Comparison of ENCODE assay signal across 9 cellular contexts in genomic region chr1:151325646-151326429, GRCh38. TPM values are rescaled to one million over a fixed set of nuclear protein-coding genes. Genes with fewer than 3 reads are reported as not detected.
DNase-seq lines count a peak whose midpoint lies in the region; ATAC-seq, FAIRE-seq and TF ChIP-seq lines count a peak whose summit lies in the region.
"Had no signal": no experiment of that assay in that cellular context is flagged by ENCODE, and none has a peak within 500 bp of the region (broad histone marks: within the 10 kb centered on the region; RNA-seq: fewer than 3 reads in every experiment).

No MANE protein-coding gene starts in this region.

- H3K9me2 ChIP-seq in PC-9 (ENCODE audit: insufficient read depth), result no peaks in the 10 kb centered on the region

- peak overlapping the region; percentile 74; the same call in 1 of the 2 replicates for H3K4me3 ChIP-seq in PC-9
- peak overlapping the region; percentile 91 for H3K4me3 ChIP-seq in endodermal cell (ENCODE audit: low read length)

- H3K9me3 ChIP-seq in PC-9 (ENCODE audit: insufficient read depth, low read depth), result no peaks in the 10 kb centered on the region
- H3K9me3 ChIP-seq in endodermal cell (ENCODE audit: control insufficient read depth, low read length), result no peaks in the 10 kb centered on the region

- H3K4me2 ChIP-seq in PC-9, result peak overlapping the region; percentile 90

- TF ChIP-seq CTCF in PC-9 (conservative IDR thresholded peaks at IDR 0.05), result no peak
- no peak for TF ChIP-seq CTCF in endodermal cell (conservative IDR thresholded peaks at IDR 0.05)
- no peak for TF ChIP-seq CTCF in progenitor cell of endocrine pancreas (IDR thresholded peaks at IDR 0.05; ENCODE audit: unreplicated experiment)

- TF ChIP-seq POLR2A in GM12891 (IDR thresholded peaks at IDR 0.05; ENCODE audit: low read depth, low read length), result no peak

- H3K36me3 Mint-ChIP-seq in endodermal cell (ENCODE audit: low read depth) (peaks cover 30% of the 10 kb centered on the region), progenitor cell of endocrine pancreas (ENCODE audit: insufficient read depth) (peaks cover 9% of the 10 kb centered on the region)

- H3F3A ChIP-seq in PC-9 (ENCODE audit: insufficient read depth, low read depth), result peaks cover 6% of the 10 kb centered on the region; the same call in 1 of the 2 replicates

- CTCF ChIA-PET in PC-9 (lab: Charles Lee), result interaction anchor here (1.9 to 2.6 kb wide), 2 partner anchors 15 to 25 kb away, joined by 4 to 14 read pairs; no protein-coding TSS in a partner anchor

- no peaks in the 10 kb centered on the region for H3K27me3 ChIP-seq in PC-9 (ENCODE audit: insufficient read depth, low read depth)
- no peaks in the 10 kb centered on the region for H3K27me3 ChIP-seq in endodermal cell (ENCODE audit: control insufficient read depth, insufficient read depth, low read length, poor library complexity, severe bottlenecking)

- no peak overlapping the region for H3K27ac Mint-ChIP-seq in endodermal cell
- H3K27ac Mint-ChIP-seq in progenitor cell of endocrine pancreas, result peak overlapping the region; percentile 100

- peaks cover 27% of the 10 kb centered on the region for H3K79me2 ChIP-seq in PC-9 (ENCODE audit: low read depth)

- ATAC-seq in GM18867 (IDR thresholded peaks at IDR 0.05; ENCODE audit: unreplicated experiment), result no peak

- no peak for FAIRE-seq in GM12891 (lab: Jason Lieb, UNC)
- FAIRE-seq: endometrium had no signal

- POLR2A ChIA-PET in PC-9 (lab: Charles Lee; ENCODE audit: unreplicated experiment), result interaction anchor here (0.6 to 1.9 kb wide), 4 partner anchors 9 to 673 kb away, joined by 4 to 18 read pairs (median 6); no protein-coding TSS in a partner anchor

- H2AFZ ChIP-seq in PC-9, result no peak overlapping the region

- intact Hi-C loops in PC-9 (cut with micrococcal nuclease; ENCODE audit: unreplicated experiment), result no loop called here

- H3K27ac ChIP-seq in PC-9 (no peak overlapping the region), endodermal cell (ENCODE audit: low read depth, low read length) (no peak overlapping the region)

- WGBS in endodermal cell (ENCODE audit: insufficient coverage in 1 of 2, insufficient read length in 1 of 2), 2 experiments, result 84 to 88% methylated on average over 2 to 5 of the region's 5 CpGs

- peak overlapping the region; percentile 80 for H3K4me3 Mint-ChIP-seq in endodermal cell
- H3K4me3 Mint-ChIP-seq in progenitor cell of endocrine pancreas (ENCODE audit: low read depth), result peak overlapping the region; percentile 96

- H3K4me1 ChIP-seq in PC-9 (replicated peaks; ENCODE audit: insufficient read depth), result peaks cover 20% of the 10 kb centered on the region
- no peaks in the 10 kb centered on the region for H3K4me1 ChIP-seq in endodermal cell (ENCODE audit: control insufficient read depth, insufficient read depth, low read length)

- TSS peak; percentile 49 for BruUV-seq in PC-9 (replicated peaks; lab: Mats Ljungman, UMichigan)

- DNase-seq in EL (peak; percentile 38), PC-9 (peak in 1 of 2 experiments; percentile 38), endodermal cell (no peak), progenitor cell of endocrine pancreas (ENCODE audit: low spot score, unreplicated experiment) (no peak), islet precursor cell (no peak), GM12891 (ENCODE audit: insufficient read length, low spot score) (no peak), COLO829 (ENCODE audit: low spot score) (no peak)

- H4K20me1 ChIP-seq in PC-9 (ENCODE audit: insufficient read depth), result no peaks in the 10 kb centered on the region; the same call in 1 of the 2 replicates

- no peak overlapping the region for H3K9ac ChIP-seq in endodermal cell (ENCODE audit: extremely low read depth, low read length, poor library complexity, severe bottlenecking)

- H3K27me3 Mint-ChIP-seq in endodermal cell (ENCODE audit: insufficient read depth), result no peaks in the 10 kb centered on the region
- no peaks in the 10 kb centered on the region for H3K27me3 Mint-ChIP-seq in progenitor cell of endocrine pancreas

- H3K9me3 Mint-ChIP-seq in endodermal cell (no peaks in the 10 kb centered on the region), progenitor cell of endocrine pancreas (ENCODE audit: low read depth) (no peaks in the 10 kb centered on the region)

- H3K36me3 ChIP-seq in PC-9 (ENCODE audit: low read depth) (peaks cover 11% of the 10 kb centered on the region; the same call in 1 of the 2 replicates), endodermal cell (ENCODE audit: control insufficient read depth, insufficient read depth, low read length) (peaks cover 9% of the 10 kb centered on the region)

- H3K4me1 Mint-ChIP-seq in endodermal cell (peaks cover 21% of the 10 kb centered on the region), progenitor cell of endocrine pancreas (ENCODE audit: low read depth) (peaks cover 18% of the 10 kb centered on the region)

TF ChIP-seq in GM12891, 5 proteins besides CTCF, POLR2A, EP300 and RAD21:
- no peak for TF ChIP-seq POU2F2 (IDR thresholded peaks at IDR 0.05; ENCODE audit: low read depth, low read length)
- no peak for TF ChIP-seq SPI1 (IDR thresholded peaks at IDR 0.05; ENCODE audit: low read depth, low read length)
- no peak for TF ChIP-seq PAX5 (IDR thresholded peaks at IDR 0.05; ENCODE audit: insufficient read depth, low read length, severe bottlenecking)
- no peak for TF ChIP-seq POLR2AphosphoS5 (IDR thresholded peaks at IDR 0.05; ENCODE audit: low read depth, low read length)
- no peak for TF ChIP-seq TAF1 (IDR thresholded peaks at IDR 0.05; ENCODE audit: low read depth, low read length)
TF ChIP-seq in GM12891: peak in this region for 0.

RNA-seq across cellular contexts. Expression of gene PI4KB, which starts 1.4 kb away (rescaled TPM):
- total RNA-seq in PC-9 (2021) (40.0 and 44.3 TPM in 2 replicates), endodermal cell (10 to 100 TPM; 34.3 to 37.5 TPM), progenitor cell of endocrine pancreas (52.1 and 55.1 TPM in 2 replicates)
- 32.4 TPM for polyA plus RNA-seq in endodermal cell (2013, experiment 1 of 2)
- 30.8 TPM for polyA plus RNA-seq in endodermal cell (2013, experiment 2 of 2)
- 34.5 TPM for polyA plus RNA-seq in GM12891 (2012; ENCODE audit: low read depth, missing spikeins)

RNA-seq across cellular contexts. Expression of gene RFX5, which starts 21.2 kb away (rescaled TPM):
- total RNA-seq in PC-9 (2021), result 73.6 and 75.7 TPM in 2 replicates
- 10 to 100 TPM; 57.7 to 72.1 TPM for total RNA-seq in endodermal cell
- polyA plus RNA-seq in endodermal cell (2013, experiment 1 of 2), result 66.0 TPM
- polyA plus RNA-seq in endodermal cell (2013, experiment 2 of 2), result 64.5 TPM
- total RNA-seq in progenitor cell of endocrine pancreas, result 96.0 and 97.5 TPM in 2 replicates
- 107 TPM for polyA plus RNA-seq in GM12891 (2012; ENCODE audit: low read depth, missing spikeins)

RNA-seq across cellular contexts. Expression of gene ZNF687, which starts 43.7 kb away (rescaled TPM):
- total RNA-seq in PC-9 (2021) (26.6 and 28.7 TPM in 2 replicates), endodermal cell (10 to 100 TPM; 43.0 to 49.8 TPM), progenitor cell of endocrine pancreas (43.0 and 45.0 TPM in 2 replicates)
- polyA plus RNA-seq in endodermal cell (2013, experiment 1 of 2), result 24.3 TPM
- 22.2 TPM for polyA plus RNA-seq in endodermal cell (2013, experiment 2 of 2)
- 16.8 TPM for polyA plus RNA-seq in GM12891 (2012; ENCODE audit: low read depth, missing spikeins)

RNA-seq across cellular contexts. Expression of gene SELENBP1, which starts 46.7 kb away (rescaled TPM):
- total RNA-seq in PC-9 (2021) (11.3 and 18.4 TPM in 2 replicates), endodermal cell (10 to 100 TPM; 35.4 to 39.2 TPM), progenitor cell of endocrine pancreas (56.2 and 57.0 TPM in 2 replicates)
- 40.1 TPM for polyA plus RNA-seq in endodermal cell (2013, experiment 1 of 2)
- polyA plus RNA-seq in endodermal cell (2013, experiment 2 of 2), result 37.3 TPM
- polyA plus RNA-seq in GM12891 (2012; ENCODE audit: low read depth, missing spikeins), result not detected
